12 cellular contexts compared by ENCODE assay signal in genomic region chr2:242098034-242098433, GRCh38.
"Had no signal": no experiment of that assay in that cellular context is flagged by ENCODE, and none has a peak within 500 bp of the region (broad histone marks: within the 10 kb centered on the region; RNA-seq: fewer than 3 reads in every experiment).

No MANE protein-coding gene starts in this region.

- H3K27ac Mint-ChIP-seq: activated CD4-positive, alpha-beta T cell treated with anti-CD3 and anti-CD28 coated beads, Interleukin-2, amount 10 ng/mL, durations not matched to agents 7 days and 5 days; activated naive CD8-positive, alpha-beta T cell treated with anti-CD3 and anti-CD28 coated beads, Interleukin-2, amount 10 ng/mL, durations not matched to agents 7 days and 5 days; effector memory CD8-positive, alpha-beta T cell; WTC11 had no signal

- H3K36me3 ChIP-seq: brain microvascular endothelial cell had no signal

- H3K4me1 Mint-ChIP-seq: activated CD4-positive, alpha-beta T cell treated with anti-CD3 and anti-CD28 coated beads, Interleukin-2, amount 10 ng/mL, durations not matched to agents 7 days and 5 days; activated naive CD8-positive, alpha-beta T cell treated with anti-CD3 and anti-CD28 coated beads, Interleukin-2, amount 10 ng/mL, durations not matched to agents 7 days and 5 days; neural crest cell; WTC11 had no signal

- H3K27me3 Mint-ChIP-seq: activated CD4-positive, alpha-beta T cell treated with anti-CD3 and anti-CD28 coated beads, Interleukin-2, amount 10 ng/mL, durations not matched to agents 7 days and 5 days; effector memory CD8-positive, alpha-beta T cell had no signal

- H3K9me3 ChIP-seq: thoracic aorta had no signal

- H3K4me3 Mint-ChIP-seq: activated CD4-positive, alpha-beta T cell treated with anti-CD3 and anti-CD28 coated beads, Interleukin-2, amount 10 ng/mL, durations not matched to agents 7 days and 5 days; activated naive CD8-positive, alpha-beta T cell treated with anti-CD3 and anti-CD28 coated beads, Interleukin-2, amount 10 ng/mL, durations not matched to agents 7 days and 5 days; effector memory CD8-positive, alpha-beta T cell; neural crest cell; WTC11 had no signal

- ATAC-seq: effector memory CD8-positive, alpha-beta T cell; foreskin keratinocyte; WTC11 had no signal

- H3K36me3 Mint-ChIP-seq: WTC11 had no signal

- H3K4me3 ChIP-seq: thoracic aorta had no signal

- H3K4me1 ChIP-seq: foreskin keratinocyte had no signal

- H3K9me3 Mint-ChIP-seq: activated CD4-positive, alpha-beta T cell treated with anti-CD3 and anti-CD28 coated beads, Interleukin-2, amount 10 ng/mL, durations not matched to agents 7 days and 5 days; activated naive CD8-positive, alpha-beta T cell treated with anti-CD3 and anti-CD28 coated beads, Interleukin-2, amount 10 ng/mL, durations not matched to agents 7 days and 5 days; effector memory CD8-positive, alpha-beta T cell; neural crest cell; WTC11 had no signal

- H3K27me3 ChIP-seq: brain microvascular endothelial cell, foreskin keratinocyte had no signal

- DNase-seq: activated CD4-positive, alpha-beta T cell treated with anti-CD3 and anti-CD28 coated beads, Interleukin-2, amount 10 ng/mL, durations not matched to agents 7 days and 5 days; activated CD8-positive, alpha-beta memory T cell treated with anti-CD3 and anti-CD28 coated beads for 24 hours; activated naive CD8-positive, alpha-beta T cell treated with anti-CD3 and anti-CD28 coated beads, Interleukin-2, amount 10 ng/mL, durations not matched to agents 7 days and 5 days; brain microvascular endothelial cell; effector memory CD8-positive, alpha-beta T cell; foreskin keratinocyte; glutamatergic neuron; T-helper 1 cell; T1000 had no signal

- H3K27ac ChIP-seq: brain microvascular endothelial cell, foreskin keratinocyte, thoracic aorta had no signal
